In genomic region chr6:163417595-163417994, GRCh38 we compare ENCODE assay signal across 8 cellular contexts. TPM values are rescaled to one million over a fixed set of nuclear protein-coding genes. Genes with fewer than 3 reads are reported as not detected.
DNase-seq lines count a peak whose midpoint lies in the region; ATAC-seq and TF ChIP-seq lines count a peak whose summit lies in the region.

No MANE protein-coding gene starts in this region.

- no peak for TF ChIP-seq POLR2A in testis (IDR thresholded peaks at IDR 0.05)

- no peak for ATAC-seq in activated CD4-positive, alpha-beta T cell treated with anti-CD3 and anti-CD28 coated beads for 36 hours
- ATAC-seq in activated naive CD8-positive, alpha-beta T cell treated with anti-CD3 and anti-CD28 coated beads, Interleukin-2, amount 50 U/mL, for 24 hours = no peak

- H3K4me1 ChIP-seq in testis = peaks cover 28% of the 10 kb centered on the region

- no peak for DNase-seq in activated CD4-positive, alpha-beta T cell treated with anti-CD3 and anti-CD28 coated beads for 36 hours
- DNase-seq in activated CD4-positive, alpha-beta T cell treated with anti-CD3 and anti-CD28 coated beads for 1 hour = no peak
- no peak for DNase-seq in activated naive CD8-positive, alpha-beta T cell treated with anti-CD3 and anti-CD28 coated beads, Interleukin-2, amount 50 U/mL, for 24 hours
- DNase-seq in kidney glomerular epithelial cell (lab: John Stamatoyannopoulos, UW) (peak; percentile 12), testis (no peak), dedifferentiated amniotic fluid mesenchymal stem cell (ENCODE audit: extremely low spot score) (no peak), middle frontal gyrus (ENCODE audit: extremely low spot score, low spot score) (no peak), COR-L47 (lab: John Stamatoyannopoulos, UW) (no peak)

- POLR2A ChIA-PET in activated CD4-positive, alpha-beta T cell treated with anti-CD3 and anti-CD28 coated beads for 36 hours (lab: Charles Lee) = no interaction called here

- H3K27ac ChIP-seq in testis = peak overlapping the region; percentile 61 to 100

- intact Hi-C loops in activated CD4-positive, alpha-beta T cell treated with anti-CD3 and anti-CD28 coated beads for 36 hours (cut with DNase I, micrococcal nuclease) = loop anchor here (1.0 to 10.0 kb wide), 5 partner anchors 41 to 1509 kb away; no protein-coding TSS in a partner anchor
- intact Hi-C loops in testis (cut with DNase I; ENCODE audit: low total_unique reads) = no loop called here

- whole genome bisulfite sequencing in testis, 2 donors = 5 to 10% methylated on average over 4 of the region's 4 CpGs

- H3K9me3 ChIP-seq in testis = no peaks in the 10 kb centered on the region

- H3K27ac Mint-ChIP-seq in activated CD4-positive, alpha-beta T cell treated with anti-CD3 and anti-CD28 coated beads for 36 hours = no peak overlapping the region
- no peak overlapping the region for H3K27ac Mint-ChIP-seq in activated naive CD8-positive, alpha-beta T cell treated with anti-CD3 and anti-CD28 coated beads, Interleukin-2, amount 50 U/mL, for 24 hours

- peaks cover 33% of the 10 kb centered on the region for H3K4me1 Mint-ChIP-seq in activated CD4-positive, alpha-beta T cell treated with anti-CD3 and anti-CD28 coated beads for 36 hours
- H3K4me1 Mint-ChIP-seq in activated naive CD8-positive, alpha-beta T cell treated with anti-CD3 and anti-CD28 coated beads, Interleukin-2, amount 50 U/mL, for 24 hours = peaks cover 51% of the 10 kb centered on the region

- no peaks in the 10 kb centered on the region for H3K27me3 ChIP-seq in testis

- no peak for TF ChIP-seq CTCF in testis (IDR thresholded peaks at IDR 0.05)

- H3K36me3 Mint-ChIP-seq in activated CD4-positive, alpha-beta T cell treated with anti-CD3 and anti-CD28 coated beads for 36 hours (ENCODE audit: low read depth) = no peaks in the 10 kb centered on the region
- H3K36me3 Mint-ChIP-seq in activated naive CD8-positive, alpha-beta T cell treated with anti-CD3 and anti-CD28 coated beads, Interleukin-2, amount 50 U/mL, for 24 hours (ENCODE audit: low read depth) = no peaks in the 10 kb centered on the region

- peak overlapping the region; percentile 84 for H3K4me3 Mint-ChIP-seq in activated CD4-positive, alpha-beta T cell treated with anti-CD3 and anti-CD28 coated beads for 36 hours
- peak overlapping the region; percentile 21 for H3K4me3 Mint-ChIP-seq in activated naive CD8-positive, alpha-beta T cell treated with anti-CD3 and anti-CD28 coated beads, Interleukin-2, amount 50 U/mL, for 24 hours

- H3K9me3 Mint-ChIP-seq in activated CD4-positive, alpha-beta T cell treated with anti-CD3 and anti-CD28 coated beads for 36 hours (ENCODE audit: low read depth) = no peaks in the 10 kb centered on the region
- no peaks in the 10 kb centered on the region for H3K9me3 Mint-ChIP-seq in activated naive CD8-positive, alpha-beta T cell treated with anti-CD3 and anti-CD28 coated beads, Interleukin-2, amount 50 U/mL, for 24 hours

- CTCF ChIA-PET in activated CD4-positive, alpha-beta T cell treated with anti-CD3 and anti-CD28 coated beads for 36 hours (lab: Charles Lee) = interaction anchor here (0.7 to 1.9 kb wide), 5 partner anchors 11 to 137 kb away, joined by 3 to 8 read pairs (median 4); no protein-coding TSS in a partner anchor

- H3K4me3 ChIP-seq in testis = peak overlapping the region; percentile 27 to 85

- no peaks in the 10 kb centered on the region for H3K27me3 Mint-ChIP-seq in activated CD4-positive, alpha-beta T cell treated with anti-CD3 and anti-CD28 coated beads for 36 hours
- no peaks in the 10 kb centered on the region for H3K27me3 Mint-ChIP-seq in activated naive CD8-positive, alpha-beta T cell treated with anti-CD3 and anti-CD28 coated beads, Interleukin-2, amount 50 U/mL, for 24 hours

- no peaks in the 10 kb centered on the region for H3K36me3 ChIP-seq in testis (ENCODE audit: low read depth, missing control alignments)

RNA-seq across cellular contexts. Expression of gene QKI, which starts 3.1 kb away (rescaled TPM):
- 10 to 100 TPM; 48.6 to 62.7 TPM for total RNA-seq in activated CD4-positive, alpha-beta T cell treated with anti-CD3 and anti-CD28 coated beads for 36 hours
- 100 to 1,000 TPM; 315 to 366 TPM for total RNA-seq in testis
- polyA plus RNA-seq in testis (ENCODE audit: insufficient read depth, low read depth, low replicate concordance) = 148 TPM

Comparison
In these comparisons a context has a peak if more than half of its experiments do, and no peak if none do; other contexts are left out.
1. RNA of gene QKI, which starts 3.1 kb away (total RNA-seq): 315 to 366 TPM in testis; 48.6 to 62.7 TPM in activated CD4-positive, alpha-beta T cell treated with anti-CD3 and anti-CD28 coated beads for 36 hours; every median in the first group is over 4 times any median in the second.